ENCODE assay signal across 16 cellular contexts in genomic region chr9:92489209-92489608, GRCh38. TPM values are rescaled to one million over a fixed set of nuclear protein-coding genes. Genes with fewer than 3 reads are reported as not detected.
DNase-seq lines count a peak whose midpoint lies in the region; ATAC-seq and TF ChIP-seq lines count a peak whose summit lies in the region.
"Had no signal": no experiment of that assay in that cellular context is flagged by ENCODE, and none has a peak within 500 bp of the region (broad histone marks: within the 10 kb centered on the region; RNA-seq: fewer than 3 reads in every experiment).

No MANE protein-coding gene starts in this region.

- H3K4me1 ChIP-seq in RWPE2 (ENCODE audit: insufficient read depth, poor library complexity, severe bottlenecking) (no peaks in the 10 kb centered on the region), esophagus squamous epithelium (peaks cover 0 to 17% (median 0%) of the 10 kb centered on the region in 3 donors), rectal smooth muscle tissue (ENCODE audit: control insufficient read depth, insufficient read depth, low read length) (peaks cover 20% of the 10 kb centered on the region)

- ATAC-seq in RWPE2 (ENCODE audit: low read depth) (peak; percentile 42; the same call in 1 of the 3 replicates), GM21619 (IDR thresholded peaks at IDR 0.05; ENCODE audit: unreplicated experiment) (no peak), HG02678 (IDR thresholded peaks at IDR 0.05; ENCODE audit: unreplicated experiment) (no peak)
- ATAC-seq: esophagus mucosa; stimulated activated naive CD8-positive, alpha-beta T cell treated with anti-CD3 and anti-CD28 coated beads, Interleukin-15, amount 100 ng/mL, for 72 hours had no signal

- H3K36me3 ChIP-seq in RWPE2 (ENCODE audit: low read depth) = no peaks in the 10 kb centered on the region
- H3K36me3 ChIP-seq in esophagus squamous epithelium = no peaks in the 10 kb centered on the region
- H3K36me3 ChIP-seq in rectal smooth muscle tissue (ENCODE audit: control insufficient read depth, insufficient read depth, low read length) = no peaks in the 10 kb centered on the region
- H3K36me3 ChIP-seq: neutrophil had no signal

- TF ChIP-seq CTCF in RWPE2 (IDR thresholded peaks at IDR 0.05; ENCODE audit: poor library complexity, severe bottlenecking) (no peak), esophagus squamous epithelium (IDR thresholded peaks at IDR 0.05) (no peak)

- DNase-seq in EL (peak; percentile 68), RWPE2 (ENCODE audit: low spot score) (no peak), esophagus squamous epithelium (lab: John Stamatoyannopoulos, UW) (no peak), NCI-H526 treated with DMSO at 0.1 percent for 48 hours (lab: John Stamatoyannopoulos, UW) (no peak)
- no peak for DNase-seq in activated CD4-positive, alpha-beta T cell treated with anti-CD3 and anti-CD28 coated beads, Interleukin-2, amount 50 U/mL, for 1 hour
- DNase-seq: activated naive CD4-positive, alpha-beta T cell treated with anti-CD3 and anti-CD28 coated beads for 36 hours; central memory CD4-positive, alpha-beta T cell; NCI-H1048; NCI-H2171 treated with DMSO at 0.1 percent for 48 hours; stimulated activated naive CD8-positive, alpha-beta T cell treated with anti-CD3 and anti-CD28 coated beads, Interleukin-15, amount 100 ng/mL, for 72 hours had no signal

- H3K9me3 ChIP-seq in RWPE2 (ENCODE audit: severe bottlenecking) (no peaks in the 10 kb centered on the region), esophagus squamous epithelium (no peaks in the 10 kb centered on the region)
- H3K9me3 ChIP-seq: neutrophil had no signal

- H3K9ac ChIP-seq in rectal smooth muscle tissue (ENCODE audit: low read length) = no peak overlapping the region

- H3K27ac ChIP-seq in RWPE2 (ENCODE audit: poor library complexity, severe bottlenecking) (no peak overlapping the region), esophagus squamous epithelium (peak overlapping the region in 3 of 4 donors; percentile 17 to 67 (median 23)), rectal smooth muscle tissue (ENCODE audit: low read depth, low read length) (peak overlapping the region; percentile 72)
- H3K27ac ChIP-seq: neutrophil had no signal

- intact Hi-C loops in esophagus squamous epithelium (cut with DNase I) = no loop called here

- no peak for TF ChIP-seq POLR2A in esophagus squamous epithelium (IDR thresholded peaks at IDR 0.05)

- H3K4me3 ChIP-seq in RWPE2 (ENCODE audit: severe bottlenecking) (no peak overlapping the region), esophagus squamous epithelium (no peak overlapping the region), rectal smooth muscle tissue (ENCODE audit: low read length) (no peak overlapping the region)
- H3K4me3 ChIP-seq: skin epidermis had no signal

- WGBS in esophagus squamous epithelium, 2 donors = 33 to 46% methylated on average over 2 of the region's 2 CpGs

- H3K27me3 ChIP-seq in RWPE2 (ENCODE audit: insufficient read depth, poor library complexity, severe bottlenecking) = no peaks in the 10 kb centered on the region
- no peaks in the 10 kb centered on the region for H3K27me3 ChIP-seq in esophagus squamous epithelium
- H3K27me3 ChIP-seq in rectal smooth muscle tissue (ENCODE audit: control insufficient read depth, insufficient read depth, low read length) = no peaks in the 10 kb centered on the region
- H3K27me3 ChIP-seq: neutrophil had no signal

RNA-seq across cellular contexts. Expression of gene ASPN, which starts 6.9 kb away (rescaled TPM):
- total RNA-seq in esophagus squamous epithelium = 1 to 10 TPM in 2 of 4 donors, under 1 TPM in 2; 0.34 to 7.4 (median 1.8) TPM
- total RNA-seq: activated naive CD4-positive, alpha-beta T cell treated with anti-CD3 and anti-CD28 coated beads for 36 hours had no signal

RNA-seq across cellular contexts. Expression of gene ECM2, which starts 46.6 kb away (rescaled TPM):
- 10 to 100 TPM in 1 of 4 donors, 1 to 10 TPM in 2, under 1 TPM in 1; 0.57 to 13.1 (median 3.5) TPM for total RNA-seq in esophagus squamous epithelium
- total RNA-seq: activated naive CD4-positive, alpha-beta T cell treated with anti-CD3 and anti-CD28 coated beads for 36 hours had no signal
